In the genomic region with DNA sequence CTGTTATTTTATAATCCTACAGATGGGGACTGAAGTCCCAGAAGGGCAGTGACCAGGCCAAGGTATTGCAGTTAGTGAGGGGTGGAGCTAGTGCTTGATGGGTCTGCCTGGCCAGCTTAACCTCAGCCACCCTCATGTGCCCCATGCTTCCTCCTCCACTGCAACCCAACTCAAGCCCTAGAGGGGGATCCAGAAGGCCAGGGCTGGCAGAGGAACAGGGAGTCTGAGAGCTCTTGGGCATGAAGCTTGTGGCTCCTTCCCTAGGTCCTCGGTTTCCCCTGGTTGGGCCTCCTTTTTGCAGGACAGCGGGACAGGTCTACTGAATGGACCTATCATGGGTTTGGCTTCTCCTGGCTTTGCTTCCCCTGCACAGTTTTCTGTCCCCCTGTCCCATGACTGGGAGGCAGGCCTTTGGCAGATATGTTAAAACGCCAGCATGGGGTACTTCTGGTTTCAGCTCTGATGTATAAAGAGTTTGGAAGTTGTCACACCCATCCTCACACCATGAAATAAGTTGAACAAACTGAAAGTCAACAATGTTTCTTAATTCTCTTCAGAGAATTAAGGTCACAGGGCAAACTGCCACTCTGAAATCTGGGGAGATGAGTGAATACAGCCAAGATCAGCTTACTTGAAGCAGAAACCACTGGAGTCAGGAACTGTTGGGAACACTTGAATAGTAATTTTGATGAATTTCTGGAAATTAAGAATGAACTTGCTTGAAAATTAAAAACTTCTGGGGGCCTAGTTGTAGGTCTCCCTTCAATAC, we compare ENCODE assay signal across 1 cellular context.
TF ChIP-seq lines count a peak whose summit lies in the region.

No MANE protein-coding gene starts in this region.

TF ChIP-seq in H1, 55 proteins besides CTCF, POLR2A, EP300 and RAD21 (continued from another document):
- TF ChIP-seq, protein P1, sequence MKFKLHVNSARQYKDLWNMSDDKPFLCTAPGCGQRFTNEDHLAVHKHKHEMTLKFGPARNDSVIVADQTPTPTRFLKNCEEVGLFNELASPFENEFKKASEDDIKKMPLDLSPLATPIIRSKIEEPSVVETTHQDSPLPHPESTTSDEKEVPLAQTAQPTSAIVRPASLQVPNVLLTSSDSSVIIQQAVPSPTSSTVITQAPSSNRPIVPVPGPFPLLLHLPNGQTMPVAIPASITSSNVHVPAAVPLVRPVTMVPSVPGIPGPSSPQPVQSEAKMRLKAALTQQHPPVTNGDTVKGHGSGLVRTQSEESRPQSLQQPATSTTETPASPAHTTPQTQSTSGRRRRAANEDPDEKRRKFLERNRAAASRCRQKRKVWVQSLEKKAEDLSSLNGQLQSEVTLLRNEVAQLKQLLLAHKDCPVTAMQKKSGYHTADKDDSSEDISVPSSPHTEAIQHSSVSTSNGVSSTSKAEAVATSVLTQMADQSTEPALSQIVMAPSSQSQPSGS (IDR thresholded peaks at IDR 0.05; ENCODE audit: low read length) = no peak
- no peak for TF ChIP-seq CHD1 (IDR thresholded peaks at IDR 0.05; ENCODE audit: low read depth, low read length)
- no peak for TF ChIP-seq HDAC6 (IDR thresholded peaks at IDR 0.05; ENCODE audit: low read depth, low read length)
- TF ChIP-seq SIN3A (conservative IDR thresholded peaks at IDR 0.05 in 1 of 2, IDR thresholded peaks at IDR 0.05 in 1 of 2; ENCODE audit: low read depth in 1 of 2, low read length in 2 of 2) = no peak
- no peak for TF ChIP-seq CBX8 (IDR thresholded peaks at IDR 0.05; ENCODE audit: borderline replicate concordance, low read depth, low read length)
- TF ChIP-seq NANOG (IDR thresholded peaks at IDR 0.05; ENCODE audit: insufficient read depth, low read depth, low read length, poor library complexity, severe bottlenecking) = no peak
- TF ChIP-seq TAF1 (IDR thresholded peaks at IDR 0.05; ENCODE audit: low read depth, low read length) = no peak
- no peak for TF ChIP-seq TBP (IDR thresholded peaks at IDR 0.05; ENCODE audit: low read depth, low read length)
- TF ChIP-seq BRCA1 (IDR thresholded peaks at IDR 0.05; ENCODE audit: low read depth, low read length) = no peak
- TF ChIP-seq EGR1 (IDR thresholded peaks at IDR 0.05; ENCODE audit: borderline replicate concordance, low read depth, low read length) = no peak
- no peak for TF ChIP-seq GTF2F1 (IDR thresholded peaks at IDR 0.05; ENCODE audit: borderline replicate concordance, low read depth, low read length)
